8 cellular contexts compared by ENCODE assay signal in genomic region chr2:73260338-73260984, GRCh38. TPM values are rescaled to one million over a fixed set of nuclear protein-coding genes. Genes with fewer than 3 reads are reported as not detected.
DNase-seq lines count a peak whose midpoint lies in the region; ATAC-seq and TF ChIP-seq lines count a peak whose summit lies in the region.

No MANE protein-coding gene starts in this region.

- TF ChIP-seq CTCF in fibroblast of mammary gland (conservative IDR thresholded peaks at IDR 0.05; ENCODE audit: control insufficient read depth, insufficient read depth, low read depth, low read length) (peak; percentile 53), omental fat pad (IDR thresholded peaks at IDR 0.05) (no peak)

- H3K4me3 ChIP-seq in fibroblast of mammary gland (ENCODE audit: control insufficient read depth, low read depth, low read length), result no peak overlapping the region

- DNase-seq in NCI-H82 (lab: John Stamatoyannopoulos, UW) (peak; percentile 67), NCI-H82 treated with DMSO at 0.1 percent for 48 hours (lab: John Stamatoyannopoulos, UW; ENCODE audit: unreplicated experiment) (no peak), RKO (ENCODE audit: low spot score) (peak; percentile 69), fibroblast of mammary gland (ENCODE audit: low read depth) (peak; percentile 49), pons (ENCODE audit: low spot score) (peak; percentile 22), omental fat pad (ENCODE audit: low spot score) (no peak), middle frontal gyrus (ENCODE audit: extremely low spot score, low spot score) (no peak)

- ATAC-seq in omental fat pad (ENCODE audit: low FRiP score), result no peak
- no peak for ATAC-seq in GM21447 (IDR thresholded peaks at IDR 0.05; ENCODE audit: unreplicated experiment)

RNA-seq across cellular contexts. Expression of gene FBXO41, which starts 23.8 kb away (rescaled TPM):
- total RNA-seq in omental fat pad, result 1 to 10 TPM; 1.1 to 3.1 (median 2.0) TPM

RNA-seq across cellular contexts. Expression of gene CCT7, which starts 26.4 kb away (rescaled TPM):
- 100 to 1,000 TPM; 187 to 208 (median 202) TPM for total RNA-seq in omental fat pad

RNA-seq across cellular contexts. Expression of gene PRADC1, which starts 27.4 kb away (rescaled TPM):
- 10 to 100 TPM; 23.1 to 44.0 (median 38.5) TPM for total RNA-seq in omental fat pad

RNA-seq across cellular contexts. Expression of gene EGR4, which starts 32.9 kb away (rescaled TPM):
- not detected for total RNA-seq in omental fat pad

RNA-seq across cellular contexts. Expression of gene SMYD5, which starts 46.4 kb away (rescaled TPM):
- total RNA-seq in omental fat pad, result 10 to 100 TPM; 14.6 to 27.0 (median 14.9) TPM

Comparison
In these comparisons a context has a peak if more than half of its experiments do, and no peak if none do; other contexts are left out.
1. DNase-seq: peak in NCI-H82 (single experiment), RKO (single experiment), fibroblast of mammary gland (single experiment) and pons (single experiment); none in NCI-H82 treated with DMSO at 0.1 percent for 48 hours (single experiment), omental fat pad (single experiment) and middle frontal gyrus (single experiment).